Comparison of ENCODE assay signal across 9 cellular contexts in the genomic region with DNA sequence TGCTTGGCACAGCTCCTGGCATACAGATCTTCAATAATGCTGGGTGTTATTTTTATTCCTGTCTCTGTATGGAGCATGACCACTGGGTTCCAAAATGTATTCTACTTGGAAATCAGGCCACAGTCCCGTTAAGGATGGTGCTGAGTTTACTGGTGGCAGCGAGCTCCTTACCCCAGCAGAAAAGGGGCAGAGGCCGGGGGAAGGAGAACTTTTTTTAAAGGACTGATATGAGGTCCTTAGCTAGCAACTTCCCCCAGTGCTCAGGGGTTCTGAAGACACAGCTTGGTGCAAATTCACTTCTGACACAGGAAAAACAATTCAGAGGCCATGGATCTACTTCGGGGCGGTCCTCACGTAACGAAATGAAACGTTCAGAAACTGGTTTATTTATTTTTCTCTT. TPM values are rescaled to one million over a fixed set of nuclear protein-coding genes. Genes with fewer than 3 reads are reported as not detected.
DNase-seq lines count a peak whose midpoint lies in the region; ATAC-seq and TF ChIP-seq lines count a peak whose summit lies in the region.
"Had no signal": no experiment of that assay in that cellular context is flagged by ENCODE, and none has a peak within 500 bp of the region (broad histone marks: within the 10 kb centered on the region; RNA-seq: fewer than 3 reads in every experiment).

No MANE protein-coding gene starts in this region.

- H3K4me1 ChIP-seq in right lobe of liver, result peaks cover 0 to 23% (median 0%) of the 10 kb centered on the region in 4 donors

- H3K4me3 ChIP-seq in astrocyte of the cerebellum (ENCODE audit: low read depth, low read length) (peak overlapping the region; percentile 65), right lobe of liver (peak overlapping the region; percentile 77 to 89 (median 87))

- H3K4me1 Mint-ChIP-seq in type B pancreatic cell (ENCODE audit: unreplicated experiment), result peaks cover 33% of the 10 kb centered on the region

- TF ChIP-seq CTCF in C4-2B (conservative IDR thresholded peaks at IDR 0.05) (no peak), astrocyte of the cerebellum (IDR thresholded peaks at IDR 0.05; ENCODE audit: low read depth, low read length, missing control alignments) (no peak), right lobe of liver (IDR thresholded peaks at IDR 0.05) (no peak), type B pancreatic cell (conservative IDR thresholded peaks at IDR 0.05) (no peak)

- intact Hi-C loops in right lobe of liver (cut with DNase I), result no loop called here

- DNase-seq in astrocyte of the cerebellum (ENCODE audit: low read depth), result no peak
- DNase-seq in right lobe of liver, result no peak
- DNase-seq in type B pancreatic cell (ENCODE audit: extremely low spot score, unreplicated experiment), result no peak
- DNase-seq in iPS-NIHi11 (ENCODE audit: low spot score), result no peak
- no peak for DNase-seq in NCI-H510A treated with DMSO at 0.1 percent for 48 hours (lab: John Stamatoyannopoulos, UW)

- ATAC-seq in HG03045 (IDR thresholded peaks at IDR 0.05; ENCODE audit: unreplicated experiment) (peak; percentile 0), right lobe of liver (peak in 1 of 4 donors; percentile 1), HG03280 (IDR thresholded peaks at IDR 0.05; ENCODE audit: unreplicated experiment) (no peak)

- H3K4me3 Mint-ChIP-seq in type B pancreatic cell, result peak overlapping the region; percentile 96

- H3K36me3 ChIP-seq in right lobe of liver, result peaks cover 0 to 10% (median 4%) of the 10 kb centered on the region in 4 donors

- peak overlapping the region; percentile 95 for H3K27ac ChIP-seq in C4-2B
- peak overlapping the region; percentile 94 to 98 (median 96) for H3K27ac ChIP-seq in right lobe of liver

- no peaks in the 10 kb centered on the region for H3K27me3 Mint-ChIP-seq in type B pancreatic cell

- no peaks in the 10 kb centered on the region for H3K9me3 ChIP-seq in right lobe of liver

- WGBS in right lobe of liver (ENCODE audit: insufficient coverage, low coverage, low lambda C conversion rate, missing lambda C conversion rate), result 0% methylated on average over 8 of the region's 8 CpGs

- no peaks in the 10 kb centered on the region for H3K9me3 Mint-ChIP-seq in type B pancreatic cell

- peaks cover 20% of the 10 kb centered on the region for H3K36me3 Mint-ChIP-seq in type B pancreatic cell

- peak overlapping the region; percentile 92 for H3K27ac Mint-ChIP-seq in type B pancreatic cell

- no peaks in the 10 kb centered on the region for H3K27me3 ChIP-seq in right lobe of liver

- in situ Hi-C loops in astrocyte of the cerebellum (cut with HindIII; ENCODE audit: low sequenced_read_pairs), result no loop called here

- TF ChIP-seq POLR2A in right lobe of liver (IDR thresholded peaks at IDR 0.05), result no peak

RNA-seq across cellular contexts. Expression of gene RDH14, which starts 0.9 kb away (rescaled TPM):
- total RNA-seq in right lobe of liver (10 to 100 TPM in 5 of 6 experiments, 1 to 10 TPM in 1; 9.2 to 21.5 (median 12.8) TPM), type B pancreatic cell (ENCODE audit: low replicate concordance) (19.5 and 25.5 TPM in 2 replicates)

RNA-seq across cellular contexts. Expression of gene NT5C1B, which starts 29.8 kb away (rescaled TPM):
- total RNA-seq in right lobe of liver (not detected), type B pancreatic cell (ENCODE audit: low replicate concordance) (not detected in 2 replicates)
- total RNA-seq: pulmonary artery endothelial cell had no signal
